ENCODE assay signal across 10 cellular contexts in genomic region chr22:23896523-23897186, GRCh38. TPM values are rescaled to one million over a fixed set of nuclear protein-coding genes. Genes with fewer than 3 reads are reported as not detected.
A peak's percentile ranks its signal among the peaks of the same experiment; 100 is the strongest.
DNase-seq lines count a peak whose midpoint lies in the region; ATAC-seq, FAIRE-seq and TF ChIP-seq lines count a peak whose summit lies in the region.
"Had no signal": no experiment of that assay in that cellular context is flagged by ENCODE, and none has a peak within 500 bp of the region (broad histone marks: within the 10 kb centered on the region; RNA-seq: fewer than 3 reads in every experiment).

No MANE protein-coding gene starts in this region.

- no peak for FAIRE-seq in urothelium cell line (lab: Jason Lieb, UNC)

- H3F3A ChIP-seq in Loucy (ENCODE audit: low read depth): peaks cover 5% of the 10 kb centered on the region; the same call in 1 of the 2 replicates

- DNase-seq in CD8-positive, alpha-beta memory T cell: no peak
- DNase-seq in activated naive CD8-positive, alpha-beta T cell treated with anti-CD3 and anti-CD28 coated beads, Interleukin-2, amount 10 ng/mL, durations not matched to agents 7 days and 5 days: no peak
- DNase-seq in neural crest cell (ENCODE audit: low read depth, low spot score) (no peak), SHP77 treated with DMSO at 0.1 percent for 48 hours (lab: John Stamatoyannopoulos, UW) (no peak), urothelium cell line (ENCODE audit: low spot score) (no peak)
- DNase-seq: DMS53, NCI-H2081 had no signal

- peaks cover 36% of the 10 kb centered on the region for H4K20me1 ChIP-seq in Loucy (ENCODE audit: insufficient read depth, low read length, poor library complexity, severe bottlenecking)

- peak overlapping the region in 5 of 8 donors; percentile 39 to 94 (median 52) for H3K27ac Mint-ChIP-seq in CD8-positive, alpha-beta memory T cell
- H3K27ac Mint-ChIP-seq in activated naive CD8-positive, alpha-beta T cell treated with anti-CD3 and anti-CD28 coated beads, Interleukin-2, amount 10 ng/mL, durations not matched to agents 7 days and 5 days: peak overlapping the region; percentile 47
- no peak overlapping the region for H3K27ac Mint-ChIP-seq in neural crest cell (ENCODE audit: unreplicated experiment)

- peak overlapping the region in 5 of 7 donors; percentile 7 to 81 (median 28) for H3K4me3 Mint-ChIP-seq in CD8-positive, alpha-beta memory T cell
- H3K4me3 Mint-ChIP-seq in activated naive CD8-positive, alpha-beta T cell treated with anti-CD3 and anti-CD28 coated beads, Interleukin-2, amount 10 ng/mL, durations not matched to agents 7 days and 5 days: peak overlapping the region; percentile 43
- H3K4me3 Mint-ChIP-seq in neural crest cell: peak overlapping the region; percentile 83

- no peaks in the 10 kb centered on the region for H3K27me3 ChIP-seq in CD8-positive, alpha-beta memory T cell (ENCODE audit: insufficient read depth, low read length, poor library complexity, severe bottlenecking)
- peaks cover 9% of the 10 kb centered on the region for H3K27me3 ChIP-seq in Loucy (ENCODE audit: insufficient read depth, low read length, poor library complexity, severe bottlenecking)

- no peaks in the 10 kb centered on the region for H3K9me2 ChIP-seq in Loucy (replicated peaks; ENCODE audit: low read depth, low read length)

- peaks cover 32% of the 10 kb centered on the region for H3K79me2 ChIP-seq in Loucy (ENCODE audit: insufficient read depth, low read length)

- H3K9me3 ChIP-seq in CD8-positive, alpha-beta memory T cell (ENCODE audit: low read length): no peaks in the 10 kb centered on the region
- no peaks in the 10 kb centered on the region for H3K9me3 ChIP-seq in Loucy (ENCODE audit: insufficient read depth, low read depth, low read length)

- no peak for ATAC-seq in activated naive CD8-positive, alpha-beta T cell treated with anti-CD3 and anti-CD28 coated beads, Interleukin-2, amount 10 ng/mL, durations not matched to agents 7 days and 5 days (ENCODE audit: low read depth)
- no peak for ATAC-seq in GM21390 (IDR thresholded peaks at IDR 0.05; ENCODE audit: unreplicated experiment)

- CTCF ChIA-PET in CD8-positive, alpha-beta memory T cell (lab: Charles Lee): interaction anchor here (1.1 kb wide), 1 partner anchor 17 kb away, joined by 3 read pairs; no protein-coding TSS in a partner anchor

- no peaks in the 10 kb centered on the region for H3K9me3 Mint-ChIP-seq in CD8-positive, alpha-beta memory T cell
- peaks cover 2% of the 10 kb centered on the region for H3K9me3 Mint-ChIP-seq in activated naive CD8-positive, alpha-beta T cell treated with anti-CD3 and anti-CD28 coated beads, Interleukin-2, amount 10 ng/mL, durations not matched to agents 7 days and 5 days
- peaks cover 9% of the 10 kb centered on the region for H3K9me3 Mint-ChIP-seq in neural crest cell

- no peak for TF ChIP-seq CTCF in Loucy (conservative IDR thresholded peaks at IDR 0.05; ENCODE audit: low read length)
- TF ChIP-seq CTCF in neural crest cell (conservative IDR thresholded peaks at IDR 0.05): no peak

- H3K27me3 Mint-ChIP-seq in CD8-positive, alpha-beta memory T cell: peaks cover 0 to 2% of the 10 kb centered on the region in 2 donors
- no peaks in the 10 kb centered on the region for H3K27me3 Mint-ChIP-seq in activated naive CD8-positive, alpha-beta T cell treated with anti-CD3 and anti-CD28 coated beads, Interleukin-2, amount 10 ng/mL, durations not matched to agents 7 days and 5 days
- H3K27me3 Mint-ChIP-seq in neural crest cell (ENCODE audit: low read depth): peaks cover 5% of the 10 kb centered on the region

- peaks cover 0 to 40% (median 5%) of the 10 kb centered on the region in 3 donors for H3K36me3 Mint-ChIP-seq in CD8-positive, alpha-beta memory T cell
- peaks cover 36% of the 10 kb centered on the region for H3K36me3 Mint-ChIP-seq in activated naive CD8-positive, alpha-beta T cell treated with anti-CD3 and anti-CD28 coated beads, Interleukin-2, amount 10 ng/mL, durations not matched to agents 7 days and 5 days
- peaks cover 10% of the 10 kb centered on the region for H3K36me3 Mint-ChIP-seq in neural crest cell (ENCODE audit: low read depth)

- H3K27ac ChIP-seq in CD8-positive, alpha-beta memory T cell (ENCODE audit: low read depth, low read length): no peak overlapping the region
- H3K27ac ChIP-seq: KMS-11 had no signal

- H2AFZ ChIP-seq in Loucy (ENCODE audit: low read length): no peak overlapping the region

- peak overlapping the region; percentile 97 for H3K4me2 ChIP-seq in Loucy (ENCODE audit: low read depth, low read length, poor library complexity, severe bottlenecking)

- H3K4me1 ChIP-seq in CD8-positive, alpha-beta memory T cell (ENCODE audit: insufficient read depth, low read length): peaks cover 20% of the 10 kb centered on the region
- H3K4me1 ChIP-seq in Loucy (ENCODE audit: insufficient read depth, low read length, poor library complexity, severe bottlenecking): peaks cover 32% of the 10 kb centered on the region

- H3K9ac ChIP-seq in Loucy (ENCODE audit: low read depth, low read length, poor library complexity, severe bottlenecking): peak overlapping the region; percentile 98
- H3K9ac ChIP-seq: KMS-11 had no signal

- H3K4me1 Mint-ChIP-seq in CD8-positive, alpha-beta memory T cell: peaks cover 25 to 34% (median 27%) of the 10 kb centered on the region in 3 donors
- peaks cover 27% of the 10 kb centered on the region for H3K4me1 Mint-ChIP-seq in activated naive CD8-positive, alpha-beta T cell treated with anti-CD3 and anti-CD28 coated beads, Interleukin-2, amount 10 ng/mL, durations not matched to agents 7 days and 5 days
- H3K4me1 Mint-ChIP-seq in neural crest cell: peaks cover 27% of the 10 kb centered on the region

- POLR2A ChIA-PET in CD8-positive, alpha-beta memory T cell (lab: Charles Lee): no interaction called here
- POLR2A ChIA-PET in activated naive CD8-positive, alpha-beta T cell treated with anti-CD3 and anti-CD28 coated beads, Interleukin-2, amount 10 ng/mL, durations not matched to agents 7 days and 5 days (lab: Charles Lee): no interaction called here

- no peak overlapping the region for H3K4me3 ChIP-seq in CD8-positive, alpha-beta memory T cell (ENCODE audit: low read length)
- H3K4me3 ChIP-seq in Loucy (ENCODE audit: low read length, poor library complexity, severe bottlenecking): peak overlapping the region; percentile 97

- peaks cover 8% of the 10 kb centered on the region for H3K36me3 ChIP-seq in CD8-positive, alpha-beta memory T cell (ENCODE audit: insufficient read depth, low read length)
- peaks cover 24% of the 10 kb centered on the region; the same call in 1 of the 2 replicates for H3K36me3 ChIP-seq in Loucy (ENCODE audit: insufficient read depth, low read length)

RNA-seq across cellular contexts. Expression of gene MIF, which starts 2.5 kb away (rescaled TPM):
- total RNA-seq in CD8-positive, alpha-beta memory T cell: 100 to 1,000 TPM; 804 to 830 TPM
- 1,220 TPM for polyA plus RNA-seq in CD8-positive, alpha-beta memory T cell
- 100 to 1,000 TPM; 776 to 848 TPM for total RNA-seq in activated naive CD8-positive, alpha-beta T cell treated with anti-CD3 and anti-CD28 coated beads, Interleukin-2, amount 10 ng/mL, durations not matched to agents 7 days and 5 days
- 637 and 642 TPM in 2 replicates for total RNA-seq in neural crest cell

RNA-seq across cellular contexts. Expression of gene SLC2A11, which starts 39.0 kb away (rescaled TPM):
- total RNA-seq in CD8-positive, alpha-beta memory T cell: 1 to 10 TPM; 7.1 to 9.0 TPM
- polyA plus RNA-seq in CD8-positive, alpha-beta memory T cell: 5.2 TPM
- total RNA-seq in activated naive CD8-positive, alpha-beta T cell treated with anti-CD3 and anti-CD28 coated beads, Interleukin-2, amount 10 ng/mL, durations not matched to agents 7 days and 5 days: 10 to 100 TPM; 10.0 to 12.1 TPM
- 17.1 and 18.2 TPM in 2 replicates for total RNA-seq in neural crest cell

RNA-seq across cellular contexts. Expression of gene DERL3, which starts 57.8 kb away (rescaled TPM):
- 1 to 10 TPM; 5.4 to 5.8 TPM for total RNA-seq in CD8-positive, alpha-beta memory T cell
- 0.28 TPM for polyA plus RNA-seq in CD8-positive, alpha-beta memory T cell
- 1 to 10 TPM; 9.6 to 9.9 TPM for total RNA-seq in activated naive CD8-positive, alpha-beta T cell treated with anti-CD3 and anti-CD28 coated beads, Interleukin-2, amount 10 ng/mL, durations not matched to agents 7 days and 5 days
- total RNA-seq in neural crest cell: 5.7 TPM in 2 replicates

Comparison
In these comparisons a context has a peak if more than half of its experiments do, and no peak if none do; other contexts are left out.
1. H3K4me3 Mint-ChIP-seq: peak in every context shown above with its lines; median percentile 83 in neural crest cell; 43 in activated naive CD8-positive, alpha-beta T cell treated with anti-CD3 and anti-CD28 coated beads, Interleukin-2, amount 10 ng/mL, durations not matched to agents 7 days and 5 days; 28 in CD8-positive, alpha-beta memory T cell.